Comparison of ENCODE assay signal across 17 cellular contexts in the genomic region with DNA sequence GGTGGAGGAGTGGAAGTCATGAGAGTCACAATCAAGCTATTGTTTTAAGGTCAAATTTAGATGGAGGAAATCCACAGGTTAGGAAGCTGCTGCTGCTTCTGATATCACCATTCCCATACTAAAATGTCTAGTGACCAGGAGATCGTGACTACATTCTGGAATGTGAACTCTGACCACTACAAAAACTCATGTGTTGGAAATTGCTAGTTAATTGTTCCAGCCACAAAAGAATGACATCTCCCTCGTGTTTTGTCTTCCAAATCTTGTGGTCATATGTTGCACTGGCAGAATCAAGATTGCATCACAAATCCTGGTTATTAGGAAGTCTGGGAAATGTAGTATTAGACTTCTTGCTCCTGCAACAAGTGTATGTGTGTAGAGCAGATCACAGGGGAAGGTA.
DNase-seq lines count a peak whose midpoint lies in the region; ATAC-seq and TF ChIP-seq lines count a peak whose summit lies in the region.
"Had no signal": no experiment of that assay in that cellular context is flagged by ENCODE, and none has a peak within 500 bp of the region (broad histone marks: within the 10 kb centered on the region; RNA-seq: fewer than 3 reads in every experiment).

No MANE protein-coding gene starts in this region.

- H2AFZ ChIP-seq in GM23338 = no peak overlapping the region

- H3K36me3 Mint-ChIP-seq in GM23338 (ENCODE audit: low read depth) = no peaks in the 10 kb centered on the region
- H3K36me3 Mint-ChIP-seq: activated naive CD8-positive, alpha-beta T cell treated with anti-CD3 and anti-CD28 coated beads, Interleukin-2, amount 10 ng/mL, durations not matched to agents 7 days and 5 days had no signal

- ATAC-seq in GM23338 (no peak), GM21447 (IDR thresholded peaks at IDR 0.05; ENCODE audit: unreplicated experiment) (no peak)
- ATAC-seq: activated CD8-positive, alpha-beta T cell treated with anti-CD3 and anti-CD28 coated beads for 36 hours; lower lobe of right lung had no signal

- no peaks in the 10 kb centered on the region for H4K20me1 ChIP-seq in GM23338 (replicated peaks; ENCODE audit: insufficient read depth)

- peaks cover 9% of the 10 kb centered on the region; the same call in 2 of the 3 replicates for H3K9me3 Mint-ChIP-seq in GM23338
- H3K9me3 Mint-ChIP-seq: activated CD8-positive, alpha-beta T cell treated with anti-CD3 and anti-CD28 coated beads for 36 hours; activated naive CD8-positive, alpha-beta T cell treated with anti-CD3 and anti-CD28 coated beads, Interleukin-2, amount 10 ng/mL, durations not matched to agents 7 days and 5 days; T-helper 1 cell treated with Interleukin-12 subunit alpha and Interleukin-12 subunit beta and Interleukin-4 antibody, amounts not matched to agents 30 μg/mL and 1 μg/mL, for 36 hours had no signal

- H3K27me3 Mint-ChIP-seq in GM23338 (ENCODE audit: insufficient read depth, low read depth, poor library complexity) = no peaks in the 10 kb centered on the region
- H3K27me3 Mint-ChIP-seq: activated CD8-positive, alpha-beta T cell treated with anti-CD3 and anti-CD28 coated beads for 36 hours; activated naive CD8-positive, alpha-beta T cell treated with anti-CD3 and anti-CD28 coated beads, Interleukin-2, amount 10 ng/mL, durations not matched to agents 7 days and 5 days had no signal

- H3K27ac ChIP-seq in GM23338 (ENCODE audit: low read depth) = no peak overlapping the region
- H3K27ac ChIP-seq: lower lobe of right lung, transverse colon had no signal

- no peaks in the 10 kb centered on the region for H3K4me1 ChIP-seq in GM23338 (ENCODE audit: insufficient read depth)
- H3K4me1 ChIP-seq: lower lobe of right lung, transverse colon had no signal

- H3F3A ChIP-seq in GM23338 (replicated peaks; ENCODE audit: low read depth) = no peaks in the 10 kb centered on the region

- H3K4me3 Mint-ChIP-seq in GM23338 = no peak overlapping the region
- H3K4me3 Mint-ChIP-seq: activated CD8-positive, alpha-beta T cell treated with anti-CD3 and anti-CD28 coated beads for 36 hours; activated naive CD8-positive, alpha-beta T cell treated with anti-CD3 and anti-CD28 coated beads, Interleukin-2, amount 10 ng/mL, durations not matched to agents 7 days and 5 days; T-helper 1 cell treated with Interleukin-12 subunit alpha and Interleukin-12 subunit beta and Interleukin-4 antibody, amounts not matched to agents 30 μg/mL and 1 μg/mL, for 36 hours had no signal

- TF ChIP-seq CTCF in GM23338 (conservative IDR thresholded peaks at IDR 0.05; ENCODE audit: low read depth in 2 of 2) = no peak

- H3K36me3 ChIP-seq in GM23338 (ENCODE audit: insufficient read depth) = no peaks in the 10 kb centered on the region
- H3K36me3 ChIP-seq: lower lobe of right lung, transverse colon had no signal

- no peaks in the 10 kb centered on the region for H3K27me3 ChIP-seq in GM23338 (ENCODE audit: insufficient read depth)
- H3K27me3 ChIP-seq: transverse colon had no signal

- H3K4me2 ChIP-seq in GM23338 = no peak overlapping the region

- peaks cover 6% of the 10 kb centered on the region; the same call in 2 of the 3 replicates for H3K4me1 Mint-ChIP-seq in GM23338
- H3K4me1 Mint-ChIP-seq: activated naive CD8-positive, alpha-beta T cell treated with anti-CD3 and anti-CD28 coated beads, Interleukin-2, amount 10 ng/mL, durations not matched to agents 7 days and 5 days had no signal

- H3K4me3 ChIP-seq in GM23338 = no peak overlapping the region
- H3K4me3 ChIP-seq: lower lobe of right lung, transverse colon had no signal

- DNase-seq in GM23338 (ENCODE audit: low spot score) (peak; percentile 3), SW480 (ENCODE audit: low spot score) (peak; percentile 93), fibroblast of peridontal ligament (ENCODE audit: extremely low read depth) (peak; percentile 88), pulmonary artery endothelial cell (ENCODE audit: low read depth, low spot score) (peak; percentile 76), CD1c-positive myeloid dendritic cell (ENCODE audit: extremely low spot score) (no peak), NCI-H748 treated with DMSO at 0.1 percent for 48 hours (lab: John Stamatoyannopoulos, UW) (no peak)
- no peak for DNase-seq in activated CD4-positive, alpha-beta T cell treated with anti-CD3 and anti-CD28 coated beads for 4 hours
- DNase-seq: activated CD8-positive, alpha-beta T cell treated with anti-CD3 and anti-CD28 coated beads for 36 hours; activated naive CD8-positive, alpha-beta T cell treated with anti-CD3 and anti-CD28 coated beads, Interleukin-2, amount 10 ng/mL, durations not matched to agents 7 days and 5 days; erythroblast; H7; lower lobe of right lung; MM.1S; NCI-H69; transverse colon had no signal

- peak overlapping the region; percentile 85; the same call in 1 of the 2 replicates for H3K27ac Mint-ChIP-seq in GM23338
- H3K27ac Mint-ChIP-seq: activated CD8-positive, alpha-beta T cell treated with anti-CD3 and anti-CD28 coated beads for 36 hours; activated naive CD8-positive, alpha-beta T cell treated with anti-CD3 and anti-CD28 coated beads, Interleukin-2, amount 10 ng/mL, durations not matched to agents 7 days and 5 days; T-helper 1 cell treated with Interleukin-12 subunit alpha and Interleukin-12 subunit beta and Interleukin-4 antibody, amounts not matched to agents 30 μg/mL and 1 μg/mL, for 36 hours had no signal

- H3K79me2 ChIP-seq in GM23338 (replicated peaks; ENCODE audit: insufficient read depth) = no peaks in the 10 kb centered on the region

- no peaks in the 10 kb centered on the region; the same call in 1 of the 2 replicates for H3K9me2 ChIP-seq in GM23338 (ENCODE audit: insufficient read depth)

TF ChIP-seq in GM23338, 12 proteins besides CTCF, POLR2A, EP300 and RAD21 (continues in another document):
- TF ChIP-seq POLR2AphosphoS5 (IDR thresholded peaks at IDR 0.05; ENCODE audit: low read depth) (no peak), EZH2phosphoT487 (IDR thresholded peaks at IDR 0.05; ENCODE audit: unreplicated experiment) (no peak), STAT1 (IDR thresholded peaks at IDR 0.05; ENCODE audit: unreplicated experiment) (no peak), NANOG (IDR thresholded peaks at IDR 0.05; ENCODE audit: borderline replicate concordance) (no peak), CREB1 (CRISPR knock-in tag; IDR thresholded peaks at IDR 0.05; ENCODE audit: low read depth) (no peak), ZNF331 (CRISPR knock-in tag; IDR thresholded peaks at IDR 0.05; ENCODE audit: low read depth) (no peak)
- TF ChIP-seq, protein P1, sequence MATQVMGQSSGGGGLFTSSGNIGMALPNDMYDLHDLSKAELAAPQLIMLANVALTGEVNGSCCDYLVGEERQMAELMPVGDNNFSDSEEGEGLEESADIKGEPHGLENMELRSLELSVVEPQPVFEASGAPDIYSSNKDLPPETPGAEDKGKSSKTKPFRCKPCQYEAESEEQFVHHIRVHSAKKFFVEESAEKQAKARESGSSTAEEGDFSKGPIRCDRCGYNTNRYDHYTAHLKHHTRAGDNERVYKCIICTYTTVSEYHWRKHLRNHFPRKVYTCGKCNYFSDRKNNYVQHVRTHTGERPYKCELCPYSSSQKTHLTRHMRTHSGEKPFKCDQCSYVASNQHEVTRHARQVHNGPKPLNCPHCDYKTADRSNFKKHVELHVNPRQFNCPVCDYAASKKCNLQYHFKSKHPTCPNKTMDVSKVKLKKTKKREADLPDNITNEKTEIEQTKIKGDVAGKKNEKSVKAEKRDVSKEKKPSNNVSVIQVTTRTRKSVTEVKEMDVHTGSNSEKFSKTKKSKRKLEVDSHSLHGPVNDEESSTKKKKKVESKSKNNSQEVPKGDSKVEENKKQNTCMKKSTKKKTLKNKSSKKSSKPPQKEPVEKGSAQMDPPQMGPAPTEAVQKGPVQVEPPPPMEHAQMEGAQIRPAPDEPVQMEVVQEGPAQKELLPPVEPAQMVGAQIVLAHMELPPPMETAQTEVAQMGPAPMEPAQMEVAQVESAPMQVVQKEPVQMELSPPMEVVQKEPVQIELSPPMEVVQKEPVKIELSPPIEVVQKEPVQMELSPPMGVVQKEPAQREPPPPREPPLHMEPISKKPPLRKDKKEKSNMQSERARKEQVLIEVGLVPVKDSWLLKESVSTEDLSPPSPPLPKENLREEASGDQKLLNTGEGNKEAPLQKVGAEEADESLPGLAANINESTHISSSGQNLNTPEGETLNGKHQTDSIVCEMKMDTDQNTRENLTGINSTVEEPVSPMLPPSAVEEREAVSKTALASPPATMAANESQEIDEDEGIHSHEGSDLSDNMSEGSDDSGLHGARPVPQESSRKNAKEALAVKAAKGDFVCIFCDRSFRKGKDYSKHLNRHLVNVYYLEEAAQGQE (IDR thresholded peaks at IDR 0.05; ENCODE audit: unreplicated experiment) = no peak

Comparison
In these comparisons a context has a peak if more than half of its experiments do, and no peak if none do; other contexts are left out.
1. DNase-seq: peak in GM23338 (single experiment), SW480 (single experiment), fibroblast of peridontal ligament (single experiment) and pulmonary artery endothelial cell (single experiment); none in activated CD4-positive, alpha-beta T cell treated with anti-CD3 and anti-CD28 coated beads for 4 hours (0 of 2), CD1c-positive myeloid dendritic cell (single experiment) and NCI-H748 treated with DMSO at 0.1 percent for 48 hours (single experiment).